Comparison of ENCODE assay signal across 8 cellular contexts in the genomic region with DNA sequence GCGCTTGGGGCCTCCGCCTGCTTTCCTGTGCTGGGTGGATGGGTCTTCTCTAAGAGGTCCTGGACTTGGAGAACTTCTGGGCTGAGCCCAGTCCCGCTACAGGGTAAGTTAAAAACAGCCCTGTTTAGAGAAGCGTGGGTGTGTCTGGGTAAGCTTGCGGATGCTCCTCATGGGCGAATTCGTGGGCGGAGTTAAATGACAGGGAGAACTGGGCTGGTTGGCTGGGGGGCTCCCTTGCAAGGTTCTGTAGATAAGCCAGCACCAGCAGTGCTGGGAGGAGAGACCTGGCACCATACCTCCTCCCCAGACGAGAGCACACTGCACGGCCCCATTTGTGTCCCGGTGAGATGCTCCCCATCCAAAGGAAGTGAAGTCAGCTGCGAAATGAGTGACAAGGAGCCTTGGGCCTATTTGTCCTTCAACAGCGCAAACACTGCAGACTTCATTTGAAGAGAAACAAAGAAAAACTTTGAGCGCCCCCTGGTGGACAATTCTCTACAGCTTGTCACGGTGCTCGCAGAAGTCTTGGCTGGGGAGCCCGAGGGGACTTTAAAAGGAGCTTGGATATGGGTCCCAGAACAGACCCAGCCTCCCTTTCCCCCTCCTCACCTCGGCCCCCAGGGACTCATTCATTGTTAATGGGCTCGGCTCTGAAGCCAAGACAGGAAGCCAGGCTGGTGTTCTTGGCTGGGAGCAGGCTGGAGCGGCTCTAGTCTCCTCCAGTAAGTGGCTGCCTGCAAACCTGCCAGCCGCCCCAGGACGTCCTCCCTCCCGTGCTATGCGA. TPM values are rescaled to one million over a fixed set of nuclear protein-coding genes. Genes with fewer than 3 reads are reported as not detected.
DNase-seq lines count a peak whose midpoint lies in the region; ATAC-seq and TF ChIP-seq lines count a peak whose summit lies in the region.

No MANE protein-coding gene starts in this region.

- H3K4me1 ChIP-seq in A673 (ENCODE audit: insufficient read depth, low read length, poor library complexity, severe bottlenecking) (peaks cover 16% of the 10 kb centered on the region), neuron (ENCODE audit: insufficient read depth, low read length) (peaks cover 12% of the 10 kb centered on the region), stomach smooth muscle (ENCODE audit: control insufficient read depth, insufficient read depth, low read length) (peaks cover 12% of the 10 kb centered on the region)

- H3K36me3 ChIP-seq in A673 (ENCODE audit: insufficient read depth, low read length, poor library complexity, severe bottlenecking) (no peaks in the 10 kb centered on the region), neuron (ENCODE audit: insufficient read depth, low read length) (peaks cover 24% of the 10 kb centered on the region), stomach smooth muscle (ENCODE audit: control insufficient read depth in 2 of 2, insufficient read depth in 2 of 2, low read length in 2 of 2) (peaks cover 12 to 16% of the 10 kb centered on the region in 2 donors)

- CTCF ChIA-PET in A673 (lab: Charles Lee) = interaction anchor here (0.5 to 2.1 kb wide), 27 partner anchors 11 to 578 kb away, joined by 3 to 19 read pairs (median 4); partner anchors contain the start of gene CD82

- DNase-seq in A673 (ENCODE audit: low spot score) (peak; percentile 98), LoVo (ENCODE audit: low spot score) (peak; percentile 76), RPMI8226 (peak; percentile 83), foreskin fibroblast (peak; percentile 61 to 88)
- DNase-seq in activated T-helper 1 cell treated with anti-CD3 and anti-CD28 coated beads, Interleukin-2, amount 50 U/mL, for 16 hours (ENCODE audit: low read depth in 1 of 2, low spot score in 1 of 2) = peak; percentile 69 to 80

- BruUV-seq in A673 (replicated peaks; lab: Mats Ljungman, UMichigan) = no TSS peak

- no peaks in the 10 kb centered on the region for H3K9me3 ChIP-seq in A673 (ENCODE audit: low read depth, low read length, poor library complexity, severe bottlenecking)
- H3K9me3 ChIP-seq in neuron (ENCODE audit: low read length) = no peaks in the 10 kb centered on the region
- no peaks in the 10 kb centered on the region for H3K9me3 ChIP-seq in stomach smooth muscle (ENCODE audit: control insufficient read depth in 2 of 2, low read length in 2 of 2)

- peak; percentile 70 for ATAC-seq in GM18907 (IDR thresholded peaks at IDR 0.05; ENCODE audit: unreplicated experiment)

- H3K27me3 ChIP-seq in A673 (replicated peaks; ENCODE audit: insufficient read depth, low read depth, low read length, poor library complexity) = no peaks in the 10 kb centered on the region
- H3K27me3 ChIP-seq in neuron (ENCODE audit: insufficient read depth, low read length) = no peaks in the 10 kb centered on the region
- no peaks in the 10 kb centered on the region for H3K27me3 ChIP-seq in stomach smooth muscle (ENCODE audit: control insufficient read depth in 1 of 2, insufficient read depth in 2 of 2, low read length in 2 of 2)

- peak overlapping the region in 1 of 2 donors; percentile 51 for H3K9ac ChIP-seq in stomach smooth muscle (ENCODE audit: low read length in 2 of 2)

- H2AFZ ChIP-seq in neuron (ENCODE audit: low read depth, low read length) = peak overlapping the region; percentile 44

- intact Hi-C loops in A673 (cut with micrococcal nuclease; ENCODE audit: unreplicated experiment) = loop anchor here (1.0 to 10.0 kb wide), 4 partner anchors 183 to 816 kb away; partner anchors contain the start of gene EXT2

- H3K4me3 ChIP-seq in A673 (ENCODE audit: low read depth, low read length, poor library complexity, severe bottlenecking) = no peak overlapping the region
- H3K4me3 ChIP-seq in foreskin fibroblast (ENCODE audit: low read depth in 1 of 2, low read length in 2 of 2) = no peak overlapping the region
- H3K4me3 ChIP-seq in neuron (ENCODE audit: low read length) = no peak overlapping the region
- H3K4me3 ChIP-seq in stomach smooth muscle (ENCODE audit: low read length in 2 of 2) = no peak overlapping the region

- H3K27ac ChIP-seq in A673 (ENCODE audit: low read depth, low read length, poor library complexity, severe bottlenecking) = no peak overlapping the region
- peak overlapping the region; percentile 24 for H3K27ac ChIP-seq in stomach smooth muscle (ENCODE audit: low read length)

- TF ChIP-seq CTCF in A673 (conservative IDR thresholded peaks at IDR 0.05; ENCODE audit: low read depth, low read length) = peak; percentile 100
- TF ChIP-seq CTCF in foreskin fibroblast (IDR thresholded peaks at IDR 0.05; ENCODE audit: low read depth, low read length) = peak; percentile 71

- POLR2A ChIA-PET in A673 (lab: Charles Lee; ENCODE audit: low non-redundant PET) = no interaction called here

RNA-seq across cellular contexts. Expression of gene TP53I11, which starts 39.5 kb away (rescaled TPM):
- total RNA-seq in A673 (2021) = 52.0 and 80.9 TPM in 2 replicates
